ENCODE assay signal across 8 cellular contexts in the genomic region with DNA sequence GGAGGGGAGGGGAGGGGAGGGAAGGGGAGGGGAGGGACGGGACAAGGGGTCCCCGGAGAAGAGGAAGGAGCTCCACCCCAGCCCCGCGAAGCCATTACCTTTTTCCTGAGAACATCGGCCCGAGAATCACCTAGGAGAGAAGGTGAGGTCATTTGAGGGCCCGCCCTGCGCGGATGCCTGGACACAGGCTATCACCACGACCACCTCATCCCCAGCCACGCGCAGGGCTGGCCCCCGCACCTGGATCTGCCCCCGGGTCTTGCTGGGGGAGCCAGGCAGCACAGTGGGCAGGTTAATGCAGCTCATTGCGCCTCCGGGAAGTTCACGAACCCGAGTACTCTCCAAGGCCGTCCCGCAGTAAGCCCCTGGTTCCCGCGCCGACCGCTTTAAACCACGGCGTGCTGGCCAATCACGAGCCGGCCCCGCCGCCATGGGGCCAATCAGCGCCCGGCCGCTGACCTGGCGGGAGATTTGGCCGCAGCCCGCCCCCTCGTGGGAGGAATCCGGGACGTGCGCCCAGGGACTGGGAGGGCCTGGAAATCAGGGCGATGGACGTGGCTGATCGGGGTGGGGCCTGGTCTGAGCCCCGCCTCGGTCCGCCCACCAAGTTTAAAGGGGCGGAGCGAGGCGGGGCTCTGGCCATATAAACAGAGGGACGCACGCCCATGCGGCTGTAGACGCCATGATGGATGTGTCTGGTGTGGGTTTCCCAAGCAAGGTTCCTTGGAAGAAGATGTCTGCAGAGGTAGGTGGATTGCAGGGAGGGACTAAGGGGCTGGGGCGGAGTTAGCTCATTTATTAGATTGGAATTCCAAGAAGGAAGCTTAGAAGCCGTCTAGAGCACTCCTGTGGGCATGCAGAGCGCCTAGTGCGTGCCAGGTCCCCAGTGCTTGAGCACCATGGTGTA.
A peak's percentile ranks its signal among the peaks of the same experiment; 100 is the strongest.
DNase-seq lines count a peak whose midpoint lies in the region; ATAC-seq and TF ChIP-seq lines count a peak whose summit lies in the region.

A gene with protein sequence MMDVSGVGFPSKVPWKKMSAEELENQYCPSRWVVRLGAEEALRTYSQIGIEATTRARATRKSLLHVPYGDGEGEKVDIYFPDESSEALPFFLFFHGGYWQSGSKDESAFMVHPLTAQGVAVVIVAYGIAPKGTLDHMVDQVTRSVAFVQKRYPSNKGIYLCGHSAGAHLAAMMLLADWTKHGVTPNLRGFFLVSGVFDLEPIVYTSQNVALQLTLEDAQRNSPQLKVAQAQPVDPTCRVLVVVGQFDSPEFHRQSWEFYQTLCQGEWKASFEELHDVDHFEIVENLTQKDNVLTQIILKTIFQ (plus strand): TSS at position 674 of the 907 bp plus-strand sequence. CDS start 9 bp downstream, at position 683.
A gene with protein sequence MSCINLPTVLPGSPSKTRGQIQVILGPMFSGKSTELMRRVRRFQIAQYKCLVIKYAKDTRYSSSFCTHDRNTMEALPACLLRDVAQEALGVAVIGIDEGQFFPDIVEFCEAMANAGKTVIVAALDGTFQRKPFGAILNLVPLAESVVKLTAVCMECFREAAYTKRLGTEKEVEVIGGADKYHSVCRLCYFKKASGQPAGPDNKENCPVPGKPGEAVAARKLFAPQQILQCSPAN (minus strand): TSS at position 364 of the 907 bp plus-strand sequence. CDS start 58 bp downstream, at position 306.

- ATAC-seq in GM18870 (IDR thresholded peaks at IDR 0.05; ENCODE audit: unreplicated experiment) (peak; percentile 61), HG03135 (IDR thresholded peaks at IDR 0.05; ENCODE audit: unreplicated experiment) (peak; percentile 91)

- H3K4me3 ChIP-seq in WI38 (ENCODE audit: low read depth, low read length) (peak within 1 kb of the TSS; percentile 75), cardiac fibroblast (replicated peaks in 1 of 2; ENCODE audit: low read depth in 2 of 2, low read length in 2 of 2) (peak within 1 kb of the TSS; percentile 70 to 73)

- DNase-seq in AG08395 (ENCODE audit: low spot score): peak; percentile 100
- DNase-seq in NCI-H2196 treated with DMSO at 0.1 percent for 48 hours (lab: John Stamatoyannopoulos, UW; ENCODE audit: unreplicated experiment): peak; percentile 97
- peak; percentile 98 for DNase-seq in cardiac fibroblast (ENCODE audit: low read depth in 2 of 2)
- DNase-seq in inferior parietal cortex (ENCODE audit: extremely low spot score): peak; percentile 96
- DNase-seq in stimulated activated CD4-positive, alpha-beta T cell treated with anti-CD3 and anti-CD28 coated beads, Interleukin-12 subunit alpha, Interleukin-12 subunit beta, amount 100 ng/mL, for 24 hours (ENCODE audit: low read depth in 2 of 2): peak; percentile 81 to 97

- TF ChIP-seq CTCF in WI38 (IDR thresholded peaks at IDR 0.05; ENCODE audit: low read depth, low read length) (peak; percentile 55), cardiac fibroblast (IDR thresholded peaks at IDR 0.05; ENCODE audit: low read depth, low read length) (peak; percentile 66)

Comparison
In these comparisons a context has a peak if more than half of its experiments do, and no peak if none do; other contexts are left out.
1. Peak in every context shown above with its lines: DNase-seq, ATAC-seq and H3K4me3 ChIP-seq.